Comparison of ENCODE assay signal across 25 cellular contexts in genomic region chr15:62592920-62593319, GRCh38.
DNase-seq lines count a peak whose midpoint lies in the region; ATAC-seq and TF ChIP-seq lines count a peak whose summit lies in the region.
"Had no signal": no experiment of that assay in that cellular context is flagged by ENCODE, and none has a peak within 500 bp of the region (broad histone marks: within the 10 kb centered on the region; RNA-seq: fewer than 3 reads in every experiment).

No MANE protein-coding gene starts in this region.

- H3K9me3 ChIP-seq in aorta (ENCODE audit: control insufficient read depth, low read length) = no peaks in the 10 kb centered on the region
- H3K9me3 ChIP-seq: SJCRH30 had no signal

- intact Hi-C loops in aorta (cut with DNase I) = loop anchor here in 1 of 2 donors (5.0 kb wide), 1 partner anchor 46 kb away; no protein-coding TSS in a partner anchor

- H3K4me3 ChIP-seq in coronary artery (peak overlapping the region; percentile 19), aorta (ENCODE audit: low read length in 2 of 2) (no peak overlapping the region)
- H3K4me3 ChIP-seq: GM23248, SJCRH30 had no signal

- no peak for TF ChIP-seq CTCF in coronary artery (IDR thresholded peaks at IDR 0.05)

- ATAC-seq in aorta (ENCODE audit: low FRiP score) = peak; percentile 79
- ATAC-seq: CD8-positive, alpha-beta T cell; HepG2 had no signal

- no peak overlapping the region for H3K27ac ChIP-seq in coronary artery
- H3K27ac ChIP-seq in aorta (ENCODE audit: low read depth in 1 of 2, low read length in 2 of 2) = peak overlapping the region; percentile 73 to 89
- H3K27ac ChIP-seq: GM23248, SJCRH30 had no signal

- H3K4me1 ChIP-seq in aorta (ENCODE audit: control insufficient read depth in 1 of 2, insufficient read depth in 2 of 2, low read length in 2 of 2) = peaks cover 10 to 11% of the 10 kb centered on the region in 2 donors

- WGBS in aorta, 2 donors = 0 to 6% methylated on average over 1 of the region's 1 CpG

- H3K36me3 ChIP-seq in aorta (ENCODE audit: control insufficient read depth in 1 of 2, insufficient read depth in 2 of 2, low read length in 1 of 2) = peaks cover 0 to 2% of the 10 kb centered on the region in 2 donors
- H3K36me3 ChIP-seq: SJCRH30 had no signal

- no peaks in the 10 kb centered on the region for H3K27me3 ChIP-seq in aorta (ENCODE audit: control insufficient read depth in 1 of 2, insufficient read depth in 2 of 2, low read length in 1 of 2)
- H3K27me3 ChIP-seq: SJCRH30 had no signal

- peak; percentile 33 for DNase-seq in NCI-H82 (lab: John Stamatoyannopoulos, UW)
- no peak for DNase-seq in NCI-H82 treated with DMSO at 0.1 percent for 48 hours (lab: John Stamatoyannopoulos, UW; ENCODE audit: unreplicated experiment)
- DNase-seq in coronary artery (ENCODE audit: low spot score) = no peak
- peak; percentile 4 for DNase-seq in pons (ENCODE audit: low spot score)
- DNase-seq in aorta = no peak
- no peak for DNase-seq in islet precursor cell
- DNase-seq in NCI-H526 (lab: John Stamatoyannopoulos, UW) = no peak
- no peak for DNase-seq in NCI-H1417 (lab: John Stamatoyannopoulos, UW)
- DNase-seq: 8988T; AML-193; C1 segment of cervical spinal cord; Calu3; CD8-positive, alpha-beta T cell; DMS153; GM23248; HCEC 1CT; KBM-7; MM.1S; NCI-H1048; NCI-H1436; NCI-H187 treated with DMSO at 0.1 percent for 48 hours; NCI-H226; OCI-M1; SJCRH30 had no signal

Comparison
In these comparisons a context has a peak if more than half of its experiments do, and no peak if none do; other contexts are left out.
1. DNase-seq: peak in NCI-H82 (single experiment) and pons (single experiment); none in NCI-H82 treated with DMSO at 0.1 percent for 48 hours (single experiment), coronary artery (single experiment), aorta (0 of 2), islet precursor cell (single experiment), NCI-H526 (0 of 2) and NCI-H1417 (0 of 3).
2. H3K27ac ChIP-seq: peak in aorta (2 of 2); none in coronary artery (0 of 2).